ENCODE assay signal across 19 cellular contexts in the genomic region with DNA sequence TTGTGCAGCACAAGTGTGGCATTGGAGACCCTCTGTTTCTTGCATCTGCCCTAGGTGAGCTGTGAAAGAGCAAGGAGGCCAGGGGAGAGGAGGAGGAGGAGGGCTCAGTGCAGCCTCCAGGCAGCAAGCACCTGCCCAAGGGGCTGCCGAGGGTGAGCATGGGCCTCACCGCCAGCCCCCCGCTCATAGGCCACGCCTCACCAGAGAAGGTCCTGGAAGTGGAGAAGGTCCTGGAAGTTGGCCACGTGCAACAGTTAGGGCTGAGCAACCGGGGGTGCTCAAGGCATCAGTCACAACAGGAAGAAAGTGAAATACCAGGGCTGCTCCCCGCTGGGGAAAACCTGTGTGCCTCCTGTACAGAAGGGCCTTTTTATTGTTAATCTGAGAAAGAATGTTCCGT.
DNase-seq lines count a peak whose midpoint lies in the region; ATAC-seq and TF ChIP-seq lines count a peak whose summit lies in the region.
"Had no signal": no experiment of that assay in that cellular context is flagged by ENCODE, and none has a peak within 500 bp of the region (broad histone marks: within the 10 kb centered on the region; RNA-seq: fewer than 3 reads in every experiment).

No MANE protein-coding gene starts in this region.

- no peak for TF ChIP-seq CTCF in RWPE2 (IDR thresholded peaks at IDR 0.05; ENCODE audit: poor library complexity, severe bottlenecking)
- no peak for TF ChIP-seq CTCF in colonic mucosa (IDR thresholded peaks at IDR 0.05)
- TF ChIP-seq CTCF in foreskin fibroblast (IDR thresholded peaks at IDR 0.05; ENCODE audit: low read depth, low read length) = no peak
- no peak for TF ChIP-seq CTCF in heart right ventricle (IDR thresholded peaks at IDR 0.05)

- no peak overlapping the region for H2AK5ac ChIP-seq in mesendoderm (ENCODE audit: low read length)

- no peak overlapping the region for H3K27ac ChIP-seq in RWPE2 (ENCODE audit: poor library complexity, severe bottlenecking)
- no peak overlapping the region for H3K27ac ChIP-seq in colonic mucosa
- H3K27ac ChIP-seq in mesendoderm (ENCODE audit: low read depth, low read length) = no peak overlapping the region
- H3K27ac ChIP-seq in heart right ventricle = no peak overlapping the region
- H3K27ac ChIP-seq: BLaER1, GM23248, SJCRH30 had no signal

- no peak overlapping the region for H3K4me3 ChIP-seq in RWPE2 (ENCODE audit: severe bottlenecking)
- no peak overlapping the region for H3K4me3 ChIP-seq in colonic mucosa
- H3K4me3 ChIP-seq in mesendoderm (ENCODE audit: low read length) = no peak overlapping the region
- no peak overlapping the region for H3K4me3 ChIP-seq in foreskin fibroblast (ENCODE audit: low read depth in 1 of 2, low read length in 2 of 2)
- no peak overlapping the region for H3K4me3 ChIP-seq in heart right ventricle
- H3K4me3 ChIP-seq: BLaER1, GM23248, SJCRH30 had no signal

- no peak overlapping the region for H3K56ac ChIP-seq in mesendoderm (ENCODE audit: low read length)

- DNase-seq in RWPE2 (ENCODE audit: low spot score) (peak; percentile 19), colonic mucosa (peak; percentile 7), mesenteric fat pad (ENCODE audit: low spot score) (peak; percentile 69), sciatic nerve (ENCODE audit: low spot score) (peak; percentile 22), mesendoderm (no peak), foreskin fibroblast (no peak), SHP77 (lab: John Stamatoyannopoulos, UW) (no peak), heart right ventricle (no peak)
- DNase-seq: CD4-positive, CD25-positive, alpha-beta regulatory T cell; DMS153; GM23248; H9; NCI-H1092 treated with DMSO at 0.1 percent for 48 hours; NCI-H1436; NCI-H187; NCI-H524; NCI-H748 treated with DMSO at 0.1 percent for 48 hours; SJCRH30 had no signal

- H3K9me3 ChIP-seq in RWPE2 (ENCODE audit: severe bottlenecking) (peaks cover 3% of the 10 kb centered on the region), colonic mucosa (no peaks in the 10 kb centered on the region), heart right ventricle (peaks cover 0 to 30% (median 17%) of the 10 kb centered on the region in 11 donors)

- no peak overlapping the region for H4K8ac ChIP-seq in mesendoderm (ENCODE audit: low read depth, low read length)

- H3K9ac ChIP-seq in colonic mucosa (ENCODE audit: low read depth in 2 of 2, low read length in 2 of 2) (no peak overlapping the region), mesendoderm (ENCODE audit: low read length) (no peak overlapping the region)
- H3K9ac ChIP-seq: BLaER1, GM23248 had no signal

- H3K4me1 ChIP-seq in RWPE2 (ENCODE audit: insufficient read depth, poor library complexity, severe bottlenecking) (no peaks in the 10 kb centered on the region), colonic mucosa (no peaks in the 10 kb centered on the region), mesendoderm (ENCODE audit: control insufficient read depth, low read depth, low read length) (no peaks in the 10 kb centered on the region), heart right ventricle (no peaks in the 10 kb centered on the region)
- H3K4me1 ChIP-seq: SJCRH30 had no signal

- H4K5ac ChIP-seq in mesendoderm (ENCODE audit: low read length) = no peak overlapping the region

- no peaks in the 10 kb centered on the region for H3K27me3 ChIP-seq in RWPE2 (ENCODE audit: insufficient read depth, poor library complexity, severe bottlenecking)
- no peaks in the 10 kb centered on the region for H3K27me3 ChIP-seq in colonic mucosa
- no peaks in the 10 kb centered on the region for H3K27me3 ChIP-seq in mesendoderm (ENCODE audit: insufficient read depth, low read length, poor library complexity)
- peaks cover 0 to 15% (median 4%) of the 10 kb centered on the region in 7 donors for H3K27me3 ChIP-seq in heart right ventricle
- H3K27me3 ChIP-seq: SJCRH30 had no signal

- no peak overlapping the region for H3K4me2 ChIP-seq in mesendoderm (ENCODE audit: low read length)
- H3K4me2 ChIP-seq: BLaER1 had no signal

- H3K79me2 ChIP-seq in mesendoderm (ENCODE audit: control insufficient read depth, insufficient read depth, low read length) = no peaks in the 10 kb centered on the region

- no peak overlapping the region for H2BK15ac ChIP-seq in mesendoderm (replicated peaks; ENCODE audit: low read depth)

- H3K23ac ChIP-seq in mesendoderm (ENCODE audit: low read length) = no peak overlapping the region

- H3K18ac ChIP-seq in mesendoderm (ENCODE audit: low read length) = no peak overlapping the region

- no peak overlapping the region for H2BK120ac ChIP-seq in mesendoderm (ENCODE audit: low read depth, low read length)

- H3K36me3 ChIP-seq in RWPE2 (ENCODE audit: low read depth) (no peaks in the 10 kb centered on the region), colonic mucosa (no peaks in the 10 kb centered on the region), mesendoderm (ENCODE audit: control insufficient read depth, insufficient read depth, low read length) (no peaks in the 10 kb centered on the region), heart right ventricle (no peaks in the 10 kb centered on the region)
- H3K36me3 ChIP-seq: BLaER1, SJCRH30 had no signal

- H2BK5ac ChIP-seq in mesendoderm (ENCODE audit: low read length) = no peak overlapping the region

- ATAC-seq in RWPE2 (ENCODE audit: low read depth) (no peak), sciatic nerve (no peak), heart right ventricle (no peak)

- intact Hi-C loops in colonic mucosa (cut with DNase I) = no loop called here
- intact Hi-C loops in sciatic nerve (cut with DNase I) = no loop called here
- intact Hi-C loops in heart right ventricle (cut with DNase I) = no loop called here

- H3K79me1 ChIP-seq in mesendoderm (ENCODE audit: low read length) = no peaks in the 10 kb centered on the region

- WGBS in mesendoderm (ENCODE audit: extremely low coverage, insufficient coverage, low lambda C conversion rate) = no CpG with 5 or more reads among the region's 8 CpGs
- 80 to 82% methylated on average over 8 of the region's 8 CpGs for WGBS in heart right ventricle, 2 donors

- H3K4ac ChIP-seq in mesendoderm (ENCODE audit: low read depth, low read length) = no peak overlapping the region

Comparison
In these comparisons a context has a peak if more than half of its experiments do, and no peak if none do; other contexts are left out.
1. DNase-seq: peak in RWPE2 (single experiment), colonic mucosa (single experiment), mesenteric fat pad (single experiment) and sciatic nerve (single experiment); none in mesendoderm (single experiment), foreskin fibroblast (0 of 2), SHP77 (0 of 2) and heart right ventricle (0 of 2).